9 cellular contexts compared by ENCODE assay signal in genomic region chr11:57475671-57476222, GRCh38. TPM values are rescaled to one million over a fixed set of nuclear protein-coding genes. Genes with fewer than 3 reads are reported as not detected.
DNase-seq lines count a peak whose midpoint lies in the region; ATAC-seq and TF ChIP-seq lines count a peak whose summit lies in the region.
"Had no signal": no experiment of that assay in that cellular context is flagged by ENCODE, and none has a peak within 500 bp of the region (broad histone marks: within the 10 kb centered on the region; RNA-seq: fewer than 3 reads in every experiment).

No MANE protein-coding gene starts in this region.

- H3K27me3 ChIP-seq in OCI-LY1 (ENCODE audit: insufficient read depth, low read length) (peaks cover 6% of the 10 kb centered on the region; the same call in 1 of the 2 replicates), spleen (replicated peaks in 1 of 7) (peaks cover 0 to 51% (median 13%) of the 10 kb centered on the region in 7 donors)

- H3K4me2 ChIP-seq in OCI-LY1 (ENCODE audit: low read length): peak overlapping the region; percentile 51; the same call in 1 of the 2 replicates

- H3K4me3 ChIP-seq in OCI-LY1 (ENCODE audit: low read depth, low read length, poor library complexity, severe bottlenecking): peak overlapping the region; percentile 40
- peak overlapping the region; percentile 22 to 35 for H3K4me3 ChIP-seq in foreskin fibroblast (ENCODE audit: low read depth in 1 of 2, low read length in 2 of 2)
- H3K4me3 ChIP-seq in spleen: peak overlapping the region in 7 of 8 donors; percentile 33 to 77 (median 50)
- no peak overlapping the region for H3K4me3 ChIP-seq in lower leg skin (ENCODE audit: low read depth, poor library complexity, severe bottlenecking)

- ATAC-seq in GM19452 (IDR thresholded peaks at IDR 0.05; ENCODE audit: unreplicated experiment): peak; percentile 27

- H3K9ac ChIP-seq in OCI-LY1 (ENCODE audit: low read length): no peak overlapping the region

- H3K9me3 ChIP-seq in OCI-LY1 (ENCODE audit: low read length) (no peaks in the 10 kb centered on the region), spleen (no peaks in the 10 kb centered on the region)

- H3K9me2 ChIP-seq in OCI-LY1 (ENCODE audit: low read depth, low read length): no peaks in the 10 kb centered on the region

- DNase-seq in foreskin fibroblast (no peak), spleen (no peak), HEK293T (ENCODE audit: extremely low spot score) (no peak), C1 segment of cervical spinal cord (lab: John Stamatoyannopoulos, UW) (no peak), NCI-H2196 (lab: John Stamatoyannopoulos, UW; ENCODE audit: unreplicated experiment) (no peak), lower leg skin (ENCODE audit: low spot score in 2 of 2) (no peak)
- DNase-seq: NCI-H526 treated with DMSO at 0.1 percent for 48 hours had no signal

- POLR2A ChIA-PET in HEK293T (lab: Yijun Ruan, JAX): no interaction called here

- CTCF ChIA-PET in HEK293T (lab: Yijun Ruan, JAX): no interaction called here

- H3K4me1 ChIP-seq in OCI-LY1 (ENCODE audit: insufficient read depth, low read length, severe bottlenecking) (peaks cover 7% of the 10 kb centered on the region), spleen (peaks cover 8 to 41% (median 36%) of the 10 kb centered on the region in 6 donors)

- H3K79me2 ChIP-seq in OCI-LY1 (ENCODE audit: insufficient read depth, low read length): no peaks in the 10 kb centered on the region

- no peaks in the 10 kb centered on the region for H3K36me3 ChIP-seq in OCI-LY1 (ENCODE audit: insufficient read depth, low read length)
- H3K36me3 ChIP-seq in spleen: no peaks in the 10 kb centered on the region

- 38 to 46% (median 40%) methylated on average over 12 of the region's 12 CpGs for WGBS in spleen, 5 donors
- 47 to 48% methylated on average over 10 to 12 of the region's 12 CpGs for WGBS in lower leg skin, 2 donors

- no peak overlapping the region for H2AFZ ChIP-seq in OCI-LY1 (ENCODE audit: low read length)

- TF ChIP-seq CTCF in OCI-LY1 (IDR thresholded peaks at IDR 0.05; ENCODE audit: low read length) (no peak), foreskin fibroblast (IDR thresholded peaks at IDR 0.05; ENCODE audit: low read depth, low read length) (no peak), spleen (IDR thresholded peaks at IDR 0.05 in 8 of 11, conservative IDR thresholded peaks at IDR 0.05 in 3 of 11) (no peak), lower leg skin (IDR thresholded peaks at IDR 0.05) (no peak)

- TF ChIP-seq POLR2A in spleen (IDR thresholded peaks at IDR 0.05) (no peak), lower leg skin (IDR thresholded peaks at IDR 0.05) (no peak)

- intact Hi-C loops in spleen (cut with DNase I; ENCODE audit: low total_unique reads) (no loop called here), lower leg skin (cut with DNase I; ENCODE audit: low total_unique reads) (no loop called here)

- H3F3A ChIP-seq in OCI-LY1 (ENCODE audit: insufficient read depth, low read length): no peaks in the 10 kb centered on the region

- H3K27ac ChIP-seq in OCI-LY1 (ENCODE audit: low read depth, low read length, poor library complexity, severe bottlenecking): no peak overlapping the region
- peak overlapping the region in 2 of 8 donors; percentile 12 to 42 for H3K27ac ChIP-seq in spleen

- H4K20me1 ChIP-seq in OCI-LY1 (ENCODE audit: insufficient read depth, low read length): no peaks in the 10 kb centered on the region

TF ChIP-seq in HEK293T, 16 proteins besides CTCF, POLR2A, EP300 and RAD21:
- TF ChIP-seq ARNT (IDR thresholded peaks at IDR 0.05): no peak

RNA-seq across cellular contexts. Expression of gene RTN4RL2, which starts 15.4 kb away (rescaled TPM):
- 1 to 10 TPM in 1 of 7 donors, under 1 TPM in 6; 0.37 to 2.0 (median 0.49) TPM for total RNA-seq in spleen
- under 1 TPM; 0.15 to 0.73 (median 0.29) TPM for polyA plus RNA-seq in spleen
- total RNA-seq in lower leg skin: 1 to 10 TPM in 3 of 4 donors, under 1 TPM in 1; 0.55 to 3.6 (median 2.3) TPM

RNA-seq across cellular contexts. Expression of gene SLC43A1, which starts 39.8 kb away (rescaled TPM):
- total RNA-seq in spleen (10 to 100 TPM in 5 of 7 donors, 1 to 10 TPM in 2; 7.0 to 16.1 (median 13.0) TPM), lower leg skin (10 to 100 TPM; 15.9 to 20.2 (median 18.3) TPM)
- 1 to 10 TPM; 6.2 to 8.4 (median 6.4) TPM for polyA plus RNA-seq in spleen

RNA-seq across cellular contexts. Expression of gene SLC43A3, which starts 48.8 kb away (rescaled TPM):
- total RNA-seq in spleen (10 to 100 TPM; 29.9 to 72.5 (median 41.7) TPM), lower leg skin (10 to 100 TPM; 12.4 to 66.4 (median 41.1) TPM)
- 10 to 100 TPM; 15.2 to 29.1 (median 20.9) TPM for polyA plus RNA-seq in spleen

RNA-seq across cellular contexts. Expression of gene TIMM10, which starts 54.8 kb away (rescaled TPM):
- total RNA-seq in spleen (10 to 100 TPM; 28.1 to 58.7 (median 39.0) TPM), lower leg skin (10 to 100 TPM; 24.3 to 53.2 (median 29.4) TPM)
- 10 to 100 TPM; 38.7 to 57.4 (median 56.1) TPM for polyA plus RNA-seq in spleen
